ENCODE assay signal across 1 cellular context in the genomic region with DNA sequence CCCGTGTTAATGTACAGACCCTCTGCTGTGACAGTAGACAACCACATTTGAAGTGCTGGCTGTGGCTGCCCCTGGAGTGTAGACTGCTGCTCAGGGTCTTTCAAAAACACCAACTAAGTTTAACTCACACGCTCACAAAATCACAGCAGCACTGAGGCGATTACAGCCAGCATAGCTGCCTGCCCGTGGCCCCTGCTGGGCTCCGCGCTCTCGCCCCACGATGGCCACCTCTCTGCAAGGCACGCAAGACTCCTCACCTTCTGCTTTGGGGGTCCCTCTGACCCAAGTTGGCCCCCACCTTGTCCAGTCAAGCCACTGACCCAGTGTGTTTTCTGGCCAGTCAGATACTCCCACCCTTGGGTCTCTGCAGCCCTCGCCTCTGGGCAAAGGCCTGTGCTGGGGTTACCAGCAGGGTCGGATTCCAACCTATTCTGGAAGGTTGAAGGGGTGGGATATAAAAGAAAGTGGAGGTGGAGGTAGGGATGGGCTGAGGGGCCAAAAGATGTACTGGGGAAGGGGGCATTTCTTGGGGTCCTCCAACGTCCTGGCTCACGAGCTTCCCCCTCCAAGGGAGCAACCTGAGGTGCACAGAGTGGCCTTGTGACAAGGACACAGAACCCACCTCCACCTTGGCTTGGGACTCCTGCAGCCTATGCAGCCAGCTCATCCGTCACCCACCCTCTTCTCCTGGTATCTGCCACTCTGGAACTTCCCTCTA.
TF ChIP-seq lines count a peak whose summit lies in the region.

No MANE protein-coding gene starts in this region.

TF ChIP-seq in GM12878, 131 proteins besides CTCF, POLR2A, EP300 and RAD21 (continued from another document):
- TF ChIP-seq, protein P1, sequence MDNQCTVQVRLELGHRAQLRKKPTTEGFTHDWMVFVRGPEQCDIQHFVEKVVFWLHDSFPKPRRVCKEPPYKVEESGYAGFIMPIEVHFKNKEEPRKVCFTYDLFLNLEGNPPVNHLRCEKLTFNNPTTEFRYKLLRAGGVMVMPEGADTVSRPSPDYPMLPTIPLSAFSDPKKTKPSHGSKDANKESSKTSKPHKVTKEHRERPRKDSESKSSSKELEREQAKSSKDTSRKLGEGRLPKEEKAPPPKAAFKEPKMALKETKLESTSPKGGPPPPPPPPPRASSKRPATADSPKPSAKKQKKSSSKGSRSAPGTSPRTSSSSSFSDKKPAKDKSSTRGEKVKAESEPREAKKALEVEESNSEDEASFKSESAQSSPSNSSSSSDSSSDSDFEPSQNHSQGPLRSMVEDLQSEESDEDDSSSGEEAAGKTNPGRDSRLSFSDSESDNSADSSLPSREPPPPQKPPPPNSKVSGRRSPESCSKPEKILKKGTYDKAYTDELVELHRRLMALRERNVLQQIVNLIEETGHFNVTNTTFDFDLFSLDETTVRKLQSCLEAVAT (IDR thresholded peaks at IDR 0.05), result peak; percentile 78; the same call in 1 of the 2 replicates
- TF ChIP-seq, protein P2, sequence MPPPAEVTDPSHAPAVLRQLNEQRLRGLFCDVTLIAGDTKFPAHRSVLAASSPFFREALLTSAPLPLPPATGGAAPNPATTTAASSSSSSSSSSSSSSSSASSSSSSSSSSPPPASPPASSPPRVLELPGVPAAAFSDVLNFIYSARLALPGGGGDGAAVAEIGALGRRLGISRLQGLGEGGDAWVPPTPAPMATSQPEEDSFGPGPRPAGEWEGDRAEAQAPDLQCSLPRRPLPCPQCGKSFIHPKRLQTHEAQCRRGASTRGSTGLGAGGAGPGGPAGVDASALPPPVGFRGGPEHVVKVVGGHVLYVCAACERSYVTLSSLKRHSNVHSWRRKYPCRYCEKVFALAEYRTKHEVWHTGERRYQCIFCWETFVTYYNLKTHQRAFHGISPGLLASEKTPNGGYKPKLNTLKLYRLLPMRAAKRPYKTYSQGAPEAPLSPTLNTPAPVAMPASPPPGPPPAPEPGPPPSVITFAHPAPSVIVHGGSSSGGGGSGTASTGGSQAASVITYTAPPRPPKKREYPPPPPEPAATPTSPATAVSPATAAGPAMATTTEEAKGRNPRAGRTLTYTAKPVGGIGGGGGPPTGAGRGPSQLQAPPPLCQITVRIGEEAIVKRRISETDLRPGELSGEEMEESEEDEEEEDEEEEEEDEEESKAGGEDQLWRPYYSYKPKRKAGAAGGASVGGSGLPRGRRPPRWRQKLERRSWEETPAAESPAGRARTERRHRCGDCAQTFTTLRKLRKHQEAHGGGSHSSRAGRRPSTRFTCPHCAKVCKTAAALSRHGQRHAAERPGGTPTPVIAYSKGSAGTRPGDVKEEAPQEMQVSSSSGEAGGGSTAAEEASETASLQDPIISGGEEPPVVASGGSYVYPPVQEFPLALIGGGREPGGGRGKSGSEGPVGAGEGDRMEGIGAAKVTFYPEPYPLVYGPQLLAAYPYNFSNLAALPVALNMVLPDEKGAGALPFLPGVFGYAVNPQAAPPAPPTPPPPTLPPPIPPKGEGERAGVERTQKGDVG (CRISPR knock-in tag; IDR thresholded peaks at IDR 0.05), result no peak
- TF ChIP-seq BRCA1 (IDR thresholded peaks at IDR 0.05; ENCODE audit: low read depth, low read length), result no peak
- no peak for TF ChIP-seq FOXK2 (IDR thresholded peaks at IDR 0.05)
- TF ChIP-seq, protein P3, sequence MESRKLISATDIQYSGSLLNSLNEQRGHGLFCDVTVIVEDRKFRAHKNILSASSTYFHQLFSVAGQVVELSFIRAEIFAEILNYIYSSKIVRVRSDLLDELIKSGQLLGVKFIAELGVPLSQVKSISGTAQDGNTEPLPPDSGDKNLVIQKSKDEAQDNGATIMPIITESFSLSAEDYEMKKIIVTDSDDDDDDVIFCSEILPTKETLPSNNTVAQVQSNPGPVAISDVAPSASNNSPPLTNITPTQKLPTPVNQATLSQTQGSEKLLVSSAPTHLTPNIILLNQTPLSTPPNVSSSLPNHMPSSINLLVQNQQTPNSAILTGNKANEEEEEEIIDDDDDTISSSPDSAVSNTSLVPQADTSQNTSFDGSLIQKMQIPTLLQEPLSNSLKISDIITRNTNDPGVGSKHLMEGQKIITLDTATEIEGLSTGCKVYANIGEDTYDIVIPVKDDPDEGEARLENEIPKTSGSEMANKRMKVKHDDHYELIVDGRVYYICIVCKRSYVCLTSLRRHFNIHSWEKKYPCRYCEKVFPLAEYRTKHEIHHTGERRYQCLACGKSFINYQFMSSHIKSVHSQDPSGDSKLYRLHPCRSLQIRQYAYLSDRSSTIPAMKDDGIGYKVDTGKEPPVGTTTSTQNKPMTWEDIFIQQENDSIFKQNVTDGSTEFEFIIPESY (IDR thresholded peaks at IDR 0.05), result no peak
